23 cellular contexts compared by ENCODE assay signal in genomic region chr7:5652118-5652517, GRCh38. TPM values are rescaled to one million over a fixed set of nuclear protein-coding genes. Genes with fewer than 3 reads are reported as not detected.
A peak's percentile ranks its signal among the peaks of the same experiment; 100 is the strongest.
DNase-seq lines count a peak whose midpoint lies in the region; ATAC-seq and TF ChIP-seq lines count a peak whose summit lies in the region.
"Had no signal": no experiment of that assay in that cellular context is flagged by ENCODE, and none has a peak within 500 bp of the region (broad histone marks: within the 10 kb centered on the region; RNA-seq: fewer than 3 reads in every experiment).

No MANE protein-coding gene starts in this region.

- H3K4me3 Mint-ChIP-seq in activated naive CD8-positive, alpha-beta T cell, result no peak overlapping the region
- H3K4me3 Mint-ChIP-seq in activated naive CD8-positive, alpha-beta T cell treated with anti-CD3 and anti-CD28 coated beads, Interleukin-2, amount 50 U/mL, for 24 hours, result no peak overlapping the region
- H3K4me3 Mint-ChIP-seq in nephron progenitor cell, result no peak overlapping the region
- no peak overlapping the region for H3K4me3 Mint-ChIP-seq in osteocyte (ENCODE audit: unreplicated experiment)
- no peak overlapping the region for H3K4me3 Mint-ChIP-seq in CD14-positive monocyte
- H3K4me3 Mint-ChIP-seq: B cell had no signal

- H3K27ac Mint-ChIP-seq in activated naive CD8-positive, alpha-beta T cell, result peak overlapping the region; percentile 28
- H3K27ac Mint-ChIP-seq in activated naive CD8-positive, alpha-beta T cell treated with anti-CD3 and anti-CD28 coated beads, Interleukin-2, amount 50 U/mL, for 24 hours, result no peak overlapping the region
- H3K27ac Mint-ChIP-seq in nephron progenitor cell (peak overlapping the region; percentile 81), osteocyte (ENCODE audit: unreplicated experiment) (no peak overlapping the region), CD14-positive monocyte (peak overlapping the region in 1 of 7 donors; percentile 12)
- H3K27ac Mint-ChIP-seq: B cell had no signal

- H3K36me3 ChIP-seq in suprapubic skin, result peaks cover 42% of the 10 kb centered on the region

- TF ChIP-seq EP300 in suprapubic skin (IDR thresholded peaks at IDR 0.05), result no peak

- no peaks in the 10 kb centered on the region for H3K9me3 Mint-ChIP-seq in activated naive CD8-positive, alpha-beta T cell (ENCODE audit: low read depth)
- no peaks in the 10 kb centered on the region for H3K9me3 Mint-ChIP-seq in activated naive CD8-positive, alpha-beta T cell treated with anti-CD3 and anti-CD28 coated beads, Interleukin-2, amount 50 U/mL, for 24 hours
- H3K9me3 Mint-ChIP-seq in nephron progenitor cell (peaks cover 4% of the 10 kb centered on the region), osteocyte (ENCODE audit: unreplicated experiment) (no peaks in the 10 kb centered on the region), CD14-positive monocyte (no peaks in the 10 kb centered on the region)

- WGBS in suprapubic skin, result 92% methylated on average over 6 of the region's 6 CpGs

- no peaks in the 10 kb centered on the region for H3K27me3 Mint-ChIP-seq in activated naive CD8-positive, alpha-beta T cell
- H3K27me3 Mint-ChIP-seq in activated naive CD8-positive, alpha-beta T cell treated with anti-CD3 and anti-CD28 coated beads, Interleukin-2, amount 50 U/mL, for 24 hours, result no peaks in the 10 kb centered on the region
- H3K27me3 Mint-ChIP-seq in nephron progenitor cell (ENCODE audit: low read depth, poor library complexity) (no peaks in the 10 kb centered on the region), osteocyte (ENCODE audit: unreplicated experiment) (no peaks in the 10 kb centered on the region), CD14-positive monocyte (ENCODE audit: low read depth in 3 of 3) (no peaks in the 10 kb centered on the region)
- H3K27me3 Mint-ChIP-seq: B cell had no signal

- peaks cover 7% of the 10 kb centered on the region for H3K4me1 Mint-ChIP-seq in activated naive CD8-positive, alpha-beta T cell (ENCODE audit: low read depth)
- peaks cover 5% of the 10 kb centered on the region for H3K4me1 Mint-ChIP-seq in activated naive CD8-positive, alpha-beta T cell treated with anti-CD3 and anti-CD28 coated beads, Interleukin-2, amount 50 U/mL, for 24 hours
- H3K4me1 Mint-ChIP-seq in nephron progenitor cell (peaks cover 6% of the 10 kb centered on the region), osteocyte (ENCODE audit: unreplicated experiment) (peaks cover 2% of the 10 kb centered on the region), CD14-positive monocyte (no peaks in the 10 kb centered on the region)
- H3K4me1 Mint-ChIP-seq: B cell had no signal

- H3K27me3 ChIP-seq in suprapubic skin, result no peaks in the 10 kb centered on the region

- no peaks in the 10 kb centered on the region for H3K4me1 ChIP-seq in suprapubic skin

- intact Hi-C loops in CD14-positive monocyte (cut with micrococcal nuclease), result no loop called here

- peaks cover 7% of the 10 kb centered on the region for H3K36me3 Mint-ChIP-seq in activated naive CD8-positive, alpha-beta T cell
- peaks cover 54% of the 10 kb centered on the region for H3K36me3 Mint-ChIP-seq in activated naive CD8-positive, alpha-beta T cell treated with anti-CD3 and anti-CD28 coated beads, Interleukin-2, amount 50 U/mL, for 24 hours (ENCODE audit: low read depth)
- H3K36me3 Mint-ChIP-seq in nephron progenitor cell (ENCODE audit: low read depth) (peaks cover 59% of the 10 kb centered on the region), osteocyte (ENCODE audit: unreplicated experiment) (peaks cover 31% of the 10 kb centered on the region), CD14-positive monocyte (peaks cover 62 to 83% of the 10 kb centered on the region in 2 donors)

- no peak for ATAC-seq in activated naive CD8-positive, alpha-beta T cell treated with anti-CD3 and anti-CD28 coated beads, Interleukin-2, amount 50 U/mL, for 24 hours

- no peak for DNase-seq in activated naive CD8-positive, alpha-beta T cell treated with anti-CD3 and anti-CD28 coated beads, Interleukin-2, amount 50 U/mL, for 24 hours
- DNase-seq in caudate nucleus (lab: John Stamatoyannopoulos, UW) (no peak), nephron progenitor cell (no peak), suprapubic skin (ENCODE audit: low spot score in 2 of 2) (no peak), osteocyte (ENCODE audit: extremely low spot score, unreplicated experiment) (no peak), CD14-positive monocyte (ENCODE audit: low spot score) (no peak)
- DNase-seq: DMS53; GDM1; GM23248; KBM-7; NCI-H1105 treated with DMSO at 0.1 percent for 48 hours; NCI-H1694; NCI-H2081; NCI-H2171; NCI-H345; NCI-H524; NCI-H774; NK-92 treated with Interleukin-12 subunit alpha and Interleukin-12 subunit beta, amount 100 ng/mL, for 24 hours; SHP77 treated with DMSO at 0.1 percent for 48 hours had no signal

- TF ChIP-seq CTCF in nephron progenitor cell (IDR thresholded peaks at IDR 0.05), result no peak
- no peak for TF ChIP-seq CTCF in suprapubic skin (IDR thresholded peaks at IDR 0.05)
- no peak for TF ChIP-seq CTCF in osteocyte (IDR thresholded peaks at IDR 0.05)
- no peak for TF ChIP-seq CTCF in CD14-positive monocyte (IDR thresholded peaks at IDR 0.05)

- H3K27ac ChIP-seq in caudate nucleus (ENCODE audit: low read depth, low read length) (peak overlapping the region; percentile 24), suprapubic skin (no peak overlapping the region)
- H3K27ac ChIP-seq: GM23248, RWPE1 had no signal

- H3K9me3 ChIP-seq in suprapubic skin, result no peaks in the 10 kb centered on the region
- H3K9me3 ChIP-seq: HAP-1 had no signal

- H3K4me3 ChIP-seq in suprapubic skin, result no peak overlapping the region
- H3K4me3 ChIP-seq: GM23248, HAP-1 had no signal

- TF ChIP-seq POLR2A in suprapubic skin (IDR thresholded peaks at IDR 0.05), result no peak

RNA-seq across cellular contexts. Expression of gene FSCN1, which starts 59.5 kb away (rescaled TPM):
- total RNA-seq in suprapubic skin, result 10 to 100 TPM; 63.0 to 88.9 (median 73.2) TPM
- 186 and 199 TPM in 2 replicates for total RNA-seq in osteocyte
- 1 to 10 TPM; 2.0 to 2.5 TPM for polyA plus RNA-seq in CD14-positive monocyte

Comparison
In these comparisons a context has a peak if more than half of its experiments do, and no peak if none do; other contexts are left out.
1. H3K27ac Mint-ChIP-seq: peak in activated naive CD8-positive, alpha-beta T cell (single experiment) and nephron progenitor cell (single experiment); none in activated naive CD8-positive, alpha-beta T cell treated with anti-CD3 and anti-CD28 coated beads, Interleukin-2, amount 50 U/mL, for 24 hours (single experiment) and osteocyte (single experiment).